In genomic region chr10:75137533-75138438, GRCh38 we compare ENCODE assay signal across 9 cellular contexts. TPM values are rescaled to one million over a fixed set of nuclear protein-coding genes. Genes with fewer than 3 reads are reported as not detected.
DNase-seq lines count a peak whose midpoint lies in the region; ATAC-seq and TF ChIP-seq lines count a peak whose summit lies in the region.
"Had no signal": no experiment of that assay in that cellular context is flagged by ENCODE, and none has a peak within 500 bp of the region (broad histone marks: within the 10 kb centered on the region; RNA-seq: fewer than 3 reads in every experiment).

No MANE protein-coding gene starts in this region.

- intact Hi-C loops in CD4-positive, alpha-beta T cell (cut with DNase I, micrococcal nuclease) = no loop called here
- intact Hi-C loops in activated CD8-positive, alpha-beta T cell treated with anti-CD3 and anti-CD28 coated beads for 36 hours (cut with micrococcal nuclease) = no loop called here

- H3K27me3 Mint-ChIP-seq in CD4-positive, alpha-beta T cell = no peaks in the 10 kb centered on the region
- no peaks in the 10 kb centered on the region for H3K27me3 Mint-ChIP-seq in activated CD8-positive, alpha-beta T cell treated with anti-CD3 and anti-CD28 coated beads for 36 hours
- H3K27me3 Mint-ChIP-seq: dendritic cell treated with granulocyte-macrophage colony-stimulating factor and Interleukin-4, amounts not matched to agents 40 ng/mL and 50 ng/mL, for 4 days had no signal

- H3K4me3 Mint-ChIP-seq in CD4-positive, alpha-beta T cell = no peak overlapping the region
- no peak overlapping the region for H3K4me3 Mint-ChIP-seq in activated CD8-positive, alpha-beta T cell treated with anti-CD3 and anti-CD28 coated beads for 36 hours
- H3K4me3 Mint-ChIP-seq: dendritic cell treated with granulocyte-macrophage colony-stimulating factor and Interleukin-4, amounts not matched to agents 40 ng/mL and 50 ng/mL, for 4 days had no signal

- CTCF ChIA-PET in CD4-positive, alpha-beta T cell (lab: Charles Lee) = no interaction called here
- CTCF ChIA-PET in activated CD8-positive, alpha-beta T cell treated with anti-CD3 and anti-CD28 coated beads for 36 hours (lab: Charles Lee) = no interaction called here

- peaks cover 57% of the 10 kb centered on the region for H3K4me1 Mint-ChIP-seq in CD4-positive, alpha-beta T cell (ENCODE audit: low read depth)
- peaks cover 33% of the 10 kb centered on the region for H3K4me1 Mint-ChIP-seq in activated CD8-positive, alpha-beta T cell treated with anti-CD3 and anti-CD28 coated beads for 36 hours (ENCODE audit: low read depth)

- TF ChIP-seq CTCF in CD4-positive, alpha-beta T cell (IDR thresholded peaks at IDR 0.05) = no peak
- TF ChIP-seq CTCF in activated CD8-positive, alpha-beta T cell treated with anti-CD3 and anti-CD28 coated beads for 36 hours (IDR thresholded peaks at IDR 0.05) = no peak
- no peak for TF ChIP-seq CTCF in GM13977 (IDR thresholded peaks at IDR 0.05; ENCODE audit: extremely low read depth, insufficient read depth, missing control alignments)

- no peaks in the 10 kb centered on the region for H3K9me3 ChIP-seq in CD4-positive, alpha-beta T cell (ENCODE audit: control insufficient read depth, low read length)

- no peak for TF ChIP-seq POLR2A in GM18505 (IDR thresholded peaks at IDR 0.05; ENCODE audit: borderline replicate concordance, extremely low read depth, insufficient read depth, insufficient read length)

- H3K9me3 Mint-ChIP-seq in CD4-positive, alpha-beta T cell = no peaks in the 10 kb centered on the region
- H3K9me3 Mint-ChIP-seq in activated CD8-positive, alpha-beta T cell treated with anti-CD3 and anti-CD28 coated beads for 36 hours = peaks cover 2% of the 10 kb centered on the region
- H3K9me3 Mint-ChIP-seq: dendritic cell treated with granulocyte-macrophage colony-stimulating factor and Interleukin-4, amounts not matched to agents 40 ng/mL and 50 ng/mL, for 4 days had no signal

- no peak for ATAC-seq in CD4-positive, alpha-beta T cell (ENCODE audit: poor library complexity)
- ATAC-seq in HG02870 (IDR thresholded peaks at IDR 0.05; ENCODE audit: unreplicated experiment) (peak; percentile 60), GM18505 (IDR thresholded peaks at IDR 0.05; ENCODE audit: unreplicated experiment) (no peak)
- ATAC-seq in activated CD8-positive, alpha-beta T cell treated with anti-CD3 and anti-CD28 coated beads for 36 hours = peak; percentile 96

- no peak for DNase-seq in CD4-positive, alpha-beta T cell
- peak; percentile 71 for DNase-seq in activated CD8-positive, alpha-beta T cell treated with anti-CD3 and anti-CD28 coated beads for 36 hours
- peak; percentile 60 for DNase-seq in islet precursor cell
- DNase-seq in GM13977 (ENCODE audit: low spot score) = no peak
- DNase-seq in T-helper 9 cell = no peak
- no peak for DNase-seq in NCI-H2171 treated with DMSO at 0.1 percent for 48 hours (lab: John Stamatoyannopoulos, UW)

- peak overlapping the region; percentile 45 for H3K27ac Mint-ChIP-seq in CD4-positive, alpha-beta T cell
- peak overlapping the region; percentile 79 for H3K27ac Mint-ChIP-seq in activated CD8-positive, alpha-beta T cell treated with anti-CD3 and anti-CD28 coated beads for 36 hours
- H3K27ac Mint-ChIP-seq: dendritic cell treated with granulocyte-macrophage colony-stimulating factor and Interleukin-4, amounts not matched to agents 40 ng/mL and 50 ng/mL, for 4 days had no signal

- H3K27ac ChIP-seq in CD4-positive, alpha-beta T cell (ENCODE audit: low read depth, low read length) = no peak overlapping the region

- in situ Hi-C loops in GM13977 (cut with MboI; ENCODE audit: low pct_unique_long_range_greater_than_20kb, low sequenced_read_pairs, unreplicated experiment) = no loop called here

- peaks cover 14% of the 10 kb centered on the region for H3K36me3 Mint-ChIP-seq in CD4-positive, alpha-beta T cell (ENCODE audit: low read depth)
- peaks cover 10% of the 10 kb centered on the region for H3K36me3 Mint-ChIP-seq in activated CD8-positive, alpha-beta T cell treated with anti-CD3 and anti-CD28 coated beads for 36 hours (ENCODE audit: low read depth)

- H3K27me3 ChIP-seq in CD4-positive, alpha-beta T cell (ENCODE audit: control insufficient read depth, insufficient read depth, low read length) = no peaks in the 10 kb centered on the region

- POLR2A ChIA-PET in CD4-positive, alpha-beta T cell (lab: Charles Lee) = no interaction called here
- POLR2A ChIA-PET in activated CD8-positive, alpha-beta T cell treated with anti-CD3 and anti-CD28 coated beads for 36 hours (lab: Charles Lee) = interaction anchor here (1.0 to 1.2 kb wide), 2 partner anchors 17 to 95 kb away, joined by 3 read pairs; no protein-coding TSS in a partner anchor

RNA-seq across cellular contexts. Expression of gene SAMD8, which starts 26.3 kb away (rescaled TPM):
- total RNA-seq in CD4-positive, alpha-beta T cell = 10 to 100 TPM; 34.1 to 37.4 TPM
- 10 to 100 TPM; 21.9 to 23.7 TPM for total RNA-seq in activated CD8-positive, alpha-beta T cell treated with anti-CD3 and anti-CD28 coated beads for 36 hours

Comparison
In these comparisons a context has a peak if more than half of its experiments do, and no peak if none do; other contexts are left out.
1. ATAC-seq: peak in HG02870 (single experiment) and activated CD8-positive, alpha-beta T cell treated with anti-CD3 and anti-CD28 coated beads for 36 hours (single experiment); none in CD4-positive, alpha-beta T cell (single experiment) and GM18505 (single experiment).
2. DNase-seq: peak in activated CD8-positive, alpha-beta T cell treated with anti-CD3 and anti-CD28 coated beads for 36 hours (single experiment) and islet precursor cell (single experiment); none in CD4-positive, alpha-beta T cell (0 of 10), GM13977 (single experiment), T-helper 9 cell (single experiment) and NCI-H2171 treated with DMSO at 0.1 percent for 48 hours (single experiment).